ENCODE assay signal across 8 cellular contexts in the genomic region with DNA sequence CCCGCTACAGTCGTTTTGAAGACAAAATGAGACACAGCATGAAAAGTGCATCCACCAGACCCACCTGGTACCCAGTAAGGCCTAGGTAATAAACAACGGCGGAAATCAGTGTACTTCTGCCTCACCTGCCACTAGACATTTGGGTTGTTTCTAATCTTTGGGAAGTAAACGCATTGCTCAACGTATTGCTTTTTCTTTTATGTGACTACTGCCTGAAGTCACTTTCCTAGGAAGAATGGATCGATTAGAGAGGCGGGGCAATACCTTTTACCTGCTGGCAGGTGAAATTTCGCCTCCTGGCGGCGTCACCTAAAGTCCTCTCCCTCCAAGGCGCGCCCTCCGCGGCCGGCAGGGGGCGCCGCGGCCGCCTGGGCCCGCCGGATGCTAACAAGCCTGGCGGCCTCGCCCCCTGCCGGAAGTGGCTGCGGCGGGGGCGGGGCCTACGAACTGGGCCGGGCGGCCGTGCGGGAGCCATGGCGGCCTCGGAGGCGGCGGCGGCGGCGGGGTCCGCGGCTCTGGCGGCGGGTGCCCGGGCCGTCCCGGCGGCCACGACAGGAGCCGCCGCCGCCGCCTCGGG. TPM values are rescaled to one million over a fixed set of nuclear protein-coding genes. Genes with fewer than 3 reads are reported as not detected.
DNase-seq lines count a peak whose midpoint lies in the region; ATAC-seq and TF ChIP-seq lines count a peak whose summit lies in the region.

Gene ATMIN, plus strand, starts transcription at position 445 of the 577 bp plus-strand sequence. Its CDS starts 29 bp downstream, at position 474.

- TF ChIP-seq POLR2A in GM19099 (IDR thresholded peaks at IDR 0.05; ENCODE audit: extremely low read depth, insufficient read length, low read depth): peak; percentile 75

- H3K4me1 ChIP-seq in left lung: peaks cover 9 to 28% of the 10 kb centered on the region in 2 donors

- TF ChIP-seq CTCF in left lung (IDR thresholded peaks at IDR 0.05): peak; percentile 95 to 98

- H3K4me1 Mint-ChIP-seq in dendritic cell treated with granulocyte-macrophage colony-stimulating factor and Interleukin-4, amounts not matched to agents 40 ng/mL and 50 ng/mL, for 4 days (ENCODE audit: low read depth): peaks cover 40% of the 10 kb centered on the region

- DNase-seq in AML-193 (lab: John Stamatoyannopoulos, UW): peak; percentile 63 to 71
- peak; percentile 47 to 88 for DNase-seq in NCI-H526 (lab: John Stamatoyannopoulos, UW)
- peak; percentile 87 for DNase-seq in activated CD4-positive, alpha-beta T cell treated with anti-CD3 and anti-CD28 coated beads, Interleukin-2, amount 50 U/mL, for 1 hour
- peak; percentile 86 to 97 for DNase-seq in left lung
- DNase-seq in stimulated activated CD4-positive, alpha-beta T cell treated with anti-CD3 and anti-CD28 coated beads, Interleukin-2, amount 100 ng/mL, for 4 hours (ENCODE audit: low read depth): peak; percentile 82

- no peaks in the 10 kb centered on the region for H3K27me3 Mint-ChIP-seq in dendritic cell treated with granulocyte-macrophage colony-stimulating factor and Interleukin-4, amounts not matched to agents 40 ng/mL and 50 ng/mL, for 4 days

- no peaks in the 10 kb centered on the region for H3K36me3 ChIP-seq in left lung

- peaks cover 24% of the 10 kb centered on the region for H3K36me3 Mint-ChIP-seq in dendritic cell treated with granulocyte-macrophage colony-stimulating factor and Interleukin-4, amounts not matched to agents 40 ng/mL and 50 ng/mL, for 4 days (ENCODE audit: low read depth)

- peak within 1 kb of the TSS; percentile 78 for H3K4me3 Mint-ChIP-seq in dendritic cell treated with granulocyte-macrophage colony-stimulating factor and Interleukin-4, amounts not matched to agents 40 ng/mL and 50 ng/mL, for 4 days

- no peak within 1 kb of the TSS for H3K27ac Mint-ChIP-seq in dendritic cell treated with granulocyte-macrophage colony-stimulating factor and Interleukin-4, amounts not matched to agents 40 ng/mL and 50 ng/mL, for 4 days

- no peaks in the 10 kb centered on the region for H3K27me3 ChIP-seq in left lung

- H3K27ac ChIP-seq in left lung: peak within 1 kb of the TSS; percentile 33 to 66

- intact Hi-C loops in dendritic cell treated with granulocyte-macrophage colony-stimulating factor and Interleukin-4, amounts not matched to agents 40 ng/mL and 50 ng/mL, for 4 days (cut with micrococcal nuclease): loop anchor here (1.0 to 10.0 kb wide), 3 partner anchors 29 to 699 kb away; partner anchors contain the start of genes CENPN and CMC2
- intact Hi-C loops in left lung (cut with DNase I): no loop called here

- H3K4me3 ChIP-seq in left lung: peak within 1 kb of the TSS; percentile 55 to 72

- no peaks in the 10 kb centered on the region for H3K9me3 ChIP-seq in left lung

- peak; percentile 92 for ATAC-seq in HG03439 (IDR thresholded peaks at IDR 0.05; ENCODE audit: unreplicated experiment)
- ATAC-seq in left lung: peak; percentile 100

- H3K9me3 Mint-ChIP-seq in dendritic cell treated with granulocyte-macrophage colony-stimulating factor and Interleukin-4, amounts not matched to agents 40 ng/mL and 50 ng/mL, for 4 days: no peaks in the 10 kb centered on the region

RNA-seq across cellular contexts. Expression of gene ATMIN, which starts in this region (rescaled TPM):
- 10 to 100 TPM; 30.7 to 31.1 TPM for total RNA-seq in left lung

Comparison
In these comparisons a context has a peak if more than half of its experiments do, and no peak if none do; other contexts are left out.
1. Peak in every context shown above with its lines: DNase-seq, ATAC-seq, H3K4me3 ChIP-seq and H3K27ac ChIP-seq.